In genomic region chr3:184317201-184317600, GRCh38 we compare ENCODE assay signal across 8 cellular contexts. TPM values are rescaled to one million over a fixed set of nuclear protein-coding genes. Genes with fewer than 3 reads are reported as not detected.
DNase-seq lines count a peak whose midpoint lies in the region; ATAC-seq, FAIRE-seq and TF ChIP-seq lines count a peak whose summit lies in the region.

No MANE protein-coding gene starts in this region.

- TF ChIP-seq EP300 in transverse colon (IDR thresholded peaks at IDR 0.05; ENCODE audit: low read depth) = no peak

- no peak for TF ChIP-seq CTCF in kidney (IDR thresholded peaks at IDR 0.05; ENCODE audit: borderline replicate concordance, extremely low read depth, insufficient read depth)
- TF ChIP-seq CTCF in transverse colon (IDR thresholded peaks at IDR 0.05) = no peak

- H3K9me3 ChIP-seq in kidney (ENCODE audit: control insufficient read depth in 1 of 2, low read length in 2 of 2) (no peaks in the 10 kb centered on the region), transverse colon (no peaks in the 10 kb centered on the region)

- no peak for TF ChIP-seq POLR2A in transverse colon (IDR thresholded peaks at IDR 0.05)

- no peak for DNase-seq in activated naive CD4-positive, alpha-beta T cell treated with anti-CD3 and anti-CD28 coated beads, Interleukin-2, amount 50 U/mL, for 16 hours
- no peak for DNase-seq in activated naive CD8-positive, alpha-beta T cell treated with anti-CD3 and anti-CD28 coated beads, Interleukin-2, amount 50 U/mL, for 24 hours
- DNase-seq in kidney (no peak), transverse colon (no peak), globus pallidus (ENCODE audit: low spot score) (no peak), NCI-H2196 treated with DMSO at 0.1 percent for 48 hours (lab: John Stamatoyannopoulos, UW; ENCODE audit: unreplicated experiment) (no peak), ACHN (no peak)

- no peaks in the 10 kb centered on the region for H3K27me3 ChIP-seq in transverse colon

- in situ Hi-C loops in transverse colon (cut with MboI; ENCODE audit: low pct_ligation_motif_present in 1 of 4, low pct_unique_long_range_greater_than_20kb in 1 of 4, low sequenced_read_pairs in 3 of 4) = no loop called here
- in situ Hi-C loops in ACHN (cut with HindIII; ENCODE audit: low pct_ligation_motif_present, low pct_unique_long_range_greater_than_20kb, low sequenced_read_pairs) = no loop called here

- intact Hi-C loops in kidney (cut with DNase I) (no loop called here), transverse colon (cut with DNase I; ENCODE audit: low total_unique reads) (no loop called here)

- WGBS in transverse colon (ENCODE audit: low coverage in 1 of 2), 2 donors = 69% methylated on average over 5 of the region's 5 CpGs; no CpG with 5 or more reads in 1 of the 2 donors

- no peak for ATAC-seq in activated naive CD8-positive, alpha-beta T cell treated with anti-CD3 and anti-CD28 coated beads, Interleukin-2, amount 50 U/mL, for 24 hours

- H3K27ac ChIP-seq in kidney (ENCODE audit: low read depth in 2 of 2, low read length in 2 of 2) (no peak overlapping the region), transverse colon (peak overlapping the region; percentile 94 to 98 (median 96))

- H3K27ac Mint-ChIP-seq in activated naive CD4-positive, alpha-beta T cell treated with anti-CD3 and anti-CD28 coated beads, Interleukin-2, amount 50 U/mL, for 24 hours = peak overlapping the region; percentile 68
- H3K27ac Mint-ChIP-seq in activated naive CD8-positive, alpha-beta T cell treated with anti-CD3 and anti-CD28 coated beads, Interleukin-2, amount 50 U/mL, for 24 hours = peak overlapping the region; percentile 89

- H3K9ac ChIP-seq in kidney (ENCODE audit: low read length in 2 of 2) = peak overlapping the region in 1 of 2 donors; percentile 87

- H3K36me3 Mint-ChIP-seq in activated naive CD4-positive, alpha-beta T cell treated with anti-CD3 and anti-CD28 coated beads, Interleukin-2, amount 50 U/mL, for 24 hours = peaks cover 22% of the 10 kb centered on the region
- peaks cover 47% of the 10 kb centered on the region for H3K36me3 Mint-ChIP-seq in activated naive CD8-positive, alpha-beta T cell treated with anti-CD3 and anti-CD28 coated beads, Interleukin-2, amount 50 U/mL, for 24 hours (ENCODE audit: low read depth)

- peaks cover 24 to 34% of the 10 kb centered on the region in 2 donors for H3K4me1 ChIP-seq in kidney (ENCODE audit: control insufficient read depth in 1 of 2, insufficient read depth in 1 of 2, low read depth in 1 of 2, low read length in 2 of 2)
- peaks cover 32 to 59% (median 49%) of the 10 kb centered on the region in 4 donors for H3K4me1 ChIP-seq in transverse colon

- peak overlapping the region; percentile 87 for H3K4me3 Mint-ChIP-seq in activated naive CD4-positive, alpha-beta T cell treated with anti-CD3 and anti-CD28 coated beads, Interleukin-2, amount 50 U/mL, for 24 hours
- H3K4me3 Mint-ChIP-seq in activated naive CD8-positive, alpha-beta T cell treated with anti-CD3 and anti-CD28 coated beads, Interleukin-2, amount 50 U/mL, for 24 hours = peak overlapping the region; percentile 84

- H3K4me3 ChIP-seq in kidney (ENCODE audit: low read length in 2 of 2) (peak overlapping the region; percentile 79 to 90), transverse colon (peak overlapping the region in 1 of 4 donors; percentile 70)

- no peak for FAIRE-seq in kidney (lab: Jason Lieb, UNC)

- no peaks in the 10 kb centered on the region for H3K27me3 Mint-ChIP-seq in activated naive CD4-positive, alpha-beta T cell treated with anti-CD3 and anti-CD28 coated beads, Interleukin-2, amount 50 U/mL, for 24 hours
- no peaks in the 10 kb centered on the region for H3K27me3 Mint-ChIP-seq in activated naive CD8-positive, alpha-beta T cell treated with anti-CD3 and anti-CD28 coated beads, Interleukin-2, amount 50 U/mL, for 24 hours

- no peaks in the 10 kb centered on the region for H3K9me3 Mint-ChIP-seq in activated naive CD4-positive, alpha-beta T cell treated with anti-CD3 and anti-CD28 coated beads, Interleukin-2, amount 50 U/mL, for 24 hours
- no peaks in the 10 kb centered on the region for H3K9me3 Mint-ChIP-seq in activated naive CD8-positive, alpha-beta T cell treated with anti-CD3 and anti-CD28 coated beads, Interleukin-2, amount 50 U/mL, for 24 hours

- H3K4me1 Mint-ChIP-seq in activated naive CD4-positive, alpha-beta T cell treated with anti-CD3 and anti-CD28 coated beads, Interleukin-2, amount 50 U/mL, for 24 hours = peaks cover 30% of the 10 kb centered on the region
- H3K4me1 Mint-ChIP-seq in activated naive CD8-positive, alpha-beta T cell treated with anti-CD3 and anti-CD28 coated beads, Interleukin-2, amount 50 U/mL, for 24 hours = peaks cover 47% of the 10 kb centered on the region

- H3K36me3 ChIP-seq in kidney (ENCODE audit: control insufficient read depth in 1 of 2, insufficient read depth in 2 of 2, low read length in 2 of 2) (peaks cover 23 to 29% of the 10 kb centered on the region in 2 donors), transverse colon (peaks cover 1 to 24% (median 12%) of the 10 kb centered on the region in 4 donors)

RNA-seq across cellular contexts. Expression of gene EIF4G1, which starts 2.8 kb away (rescaled TPM):
- total RNA-seq in kidney (327 TPM), transverse colon (100 to 1,000 TPM; 135 to 453 (median 217) TPM)
- 118 TPM for polyA plus RNA-seq in kidney (ENCODE audit: insufficient read depth, low read depth, low replicate concordance)

RNA-seq across cellular contexts. Expression of gene PSMD2, which starts 18.2 kb away (rescaled TPM):
- total RNA-seq in kidney (149 TPM), transverse colon (100 to 1,000 TPM in 3 of 4 donors, 10 to 100 TPM in 1; 63.6 to 234 (median 195) TPM)
- polyA plus RNA-seq in kidney (ENCODE audit: insufficient read depth, low read depth, low replicate concordance) = 104 TPM

RNA-seq across cellular contexts. Expression of gene FAM131A, which starts 20.2 kb away (rescaled TPM):
- total RNA-seq in kidney (20.1 TPM), transverse colon (10 to 100 TPM; 18.5 to 41.1 (median 28.8) TPM)
- 14.0 TPM for polyA plus RNA-seq in kidney (ENCODE audit: insufficient read depth, low read depth, low replicate concordance)

RNA-seq across cellular contexts. Expression of gene ECE2, which starts 41.4 kb away (rescaled TPM):
- total RNA-seq in kidney = not detected
- polyA plus RNA-seq in kidney (ENCODE audit: insufficient read depth, low read depth, low replicate concordance) = not detected
- total RNA-seq in transverse colon = not detected

RNA-seq across cellular contexts. Expression of gene CLCN2, which starts 44.2 kb away (rescaled TPM):
- total RNA-seq in kidney = 10.4 TPM
- polyA plus RNA-seq in kidney (ENCODE audit: insufficient read depth, low read depth, low replicate concordance) = 6.4 TPM
- total RNA-seq in transverse colon = 100 to 1,000 TPM in 1 of 4 donors, 10 to 100 TPM in 3; 13.7 to 246 (median 73.1) TPM

Comparison
In these comparisons a context has a peak if more than half of its experiments do, and no peak if none do; other contexts are left out.
1. H3K27ac ChIP-seq: peak in transverse colon (4 of 4); none in kidney (0 of 2).